21 cellular contexts compared by ENCODE assay signal in genomic region chr14:105211086-105211757, GRCh38. TPM values are rescaled to one million over a fixed set of nuclear protein-coding genes. Genes with fewer than 3 reads are reported as not detected.
DNase-seq lines count a peak whose midpoint lies in the region; ATAC-seq, FAIRE-seq and TF ChIP-seq lines count a peak whose summit lies in the region.
"Had no signal": no experiment of that assay in that cellular context is flagged by ENCODE, and none has a peak within 500 bp of the region (broad histone marks: within the 10 kb centered on the region; RNA-seq: fewer than 3 reads in every experiment).

No MANE protein-coding gene starts in this region.

- H3K18ac ChIP-seq in neuronal stem cell (ENCODE audit: low read length): peak overlapping the region; percentile 11

- no peak overlapping the region for H3K4me3 ChIP-seq in HepG2 (replicated peaks in 1 of 3; ENCODE audit: insufficient read depth in 1 of 3, low read depth in 2 of 3, low read length in 3 of 3)
- H3K4me3 ChIP-seq in right lobe of liver: no peak overlapping the region
- H3K4me3 ChIP-seq in neuronal stem cell (ENCODE audit: low read length in 2 of 2): no peak overlapping the region
- H3K4me3 ChIP-seq: A549 had no signal

- H4K91ac ChIP-seq in neuronal stem cell (ENCODE audit: low read depth, low read length, poor library complexity): no peak overlapping the region

- ATAC-seq in HepG2 (no peak), right lobe of liver (no peak), HG03095 (IDR thresholded peaks at IDR 0.05; ENCODE audit: unreplicated experiment) (no peak)
- ATAC-seq: A549; CD8-positive, alpha-beta T cell had no signal

- no peaks in the 10 kb centered on the region; a peak in 1 of 5 replicates for H3K27me3 ChIP-seq in HepG2 (ENCODE audit: control insufficient read depth in 1 of 2, insufficient read depth in 2 of 2, low read length in 2 of 2)
- H3K27me3 ChIP-seq in right lobe of liver: no peaks in the 10 kb centered on the region
- no peaks in the 10 kb centered on the region for H3K27me3 ChIP-seq in neuronal stem cell (ENCODE audit: control insufficient read depth in 3 of 3, insufficient read depth in 3 of 3, low read depth in 1 of 3, low read length in 3 of 3)

- H3K9ac ChIP-seq in HepG2 (ENCODE audit: insufficient read depth, low read depth, low read length): no peak overlapping the region
- peak overlapping the region; percentile 44 for H3K9ac ChIP-seq in neuronal stem cell (ENCODE audit: low read depth, low read length, poor library complexity)

- no peak for DNase-seq in HepG2 (ENCODE audit: low spot score)
- no peak for DNase-seq in right lobe of liver
- no peak for DNase-seq in RWPE1 (ENCODE audit: low spot score)
- DNase-seq in neuronal stem cell (ENCODE audit: low spot score): no peak
- no peak for DNase-seq in activated naive CD4-positive, alpha-beta T cell treated with Interleukin-2 at 50 U/mL for 16 hours
- DNase-seq: AML-193; Caco-2; Calu3; CD4-positive, alpha-beta T cell; CD8-positive, alpha-beta T cell; DMS79 treated with DMSO at 0.1 percent for 48 hours; GF-D8 had no signal

- CTCF ChIA-PET in HepG2 (lab: Yijun Ruan, JAX; ENCODE audit: low intra/inter-chr PET ratio, low total read pairs): no interaction called here
- CTCF ChIA-PET in RWPE1 (lab: Yijun Ruan, JAX): interaction anchor here (0.8 kb wide), 1 partner anchor 149 kb away, joined by 4 read pairs; no protein-coding TSS in a partner anchor

- 96% methylated on average over 16 of the region's 23 CpGs for WGBS in HepG2 (ENCODE audit: low lambda C conversion rate)
- no CpG with 5 or more reads among the region's 23 CpGs for WGBS in right lobe of liver (ENCODE audit: insufficient coverage, low coverage, low lambda C conversion rate, missing lambda C conversion rate)
- WGBS in neuronal stem cell (ENCODE audit: extremely low coverage in 2 of 2, insufficient read length in 2 of 2, insufficient replicate concordance in 1 of 2), 2 donors: no CpG with 5 or more reads among the region's 23 CpGs

- H3K9me3 ChIP-seq in HepG2 (ENCODE audit: low read length) (no peaks in the 10 kb centered on the region), right lobe of liver (no peaks in the 10 kb centered on the region), neuronal stem cell (replicated peaks in 1 of 2; ENCODE audit: control insufficient read depth in 2 of 2, insufficient read depth in 1 of 2, low read depth in 1 of 2, low read length in 2 of 2) (peaks cover 0 to 8% of the 10 kb centered on the region in 2 donors)
- H3K9me3 ChIP-seq: A549, Caco-2 had no signal

- H2BK120ac ChIP-seq in neuronal stem cell (ENCODE audit: low read depth, low read length): no peak overlapping the region

- no peak overlapping the region for H4K8ac ChIP-seq in neuronal stem cell (ENCODE audit: low read depth, low read length)

- no peak for TF ChIP-seq POLR2A in HepG2 (IDR thresholded peaks at IDR 0.05; ENCODE audit: insufficient read depth in 1 of 2, low read depth in 2 of 2, low read length in 2 of 2)
- TF ChIP-seq POLR2A in right lobe of liver (IDR thresholded peaks at IDR 0.05): no peak

- in situ Hi-C loops in HepG2 (cut with HindIII; ENCODE audit: extremely low pct_ligation_motif_present, low pct_unique_long_range_greater_than_20kb): no loop called here

- peak overlapping the region; percentile 55 for H3K23ac ChIP-seq in neuronal stem cell (ENCODE audit: low read depth, low read length, poor library complexity)

- no peak overlapping the region for H3K4me2 ChIP-seq in HepG2 (ENCODE audit: low read depth, low read length)
- H3K4me2 ChIP-seq in neuronal stem cell (ENCODE audit: insufficient read depth, low read length, poor library complexity, severe bottlenecking): no peak overlapping the region
- H3K4me2 ChIP-seq: A549 had no signal

- H3K36me3 ChIP-seq in HepG2 (replicated peaks in 1 of 2; ENCODE audit: control insufficient read depth in 1 of 2, insufficient read depth in 2 of 2, low read length in 2 of 2) (peaks cover 8 to 10% of the 10 kb centered on the region in 2 experiments; a peak in 4 of 5 replicates), right lobe of liver (peaks cover 0 to 8% (median 0%) of the 10 kb centered on the region in 4 donors), neuronal stem cell (replicated peaks in 1 of 2; ENCODE audit: control insufficient read depth in 2 of 2, insufficient read depth in 2 of 2, low read length in 2 of 2) (peaks cover 17% of the 10 kb centered on the region in 2 donors)

- POLR2A ChIA-PET in HepG2 (lab: Yijun Ruan, JAX) (no interaction called here), RWPE1 (lab: Yijun Ruan, JAX; ENCODE audit: low non-redundant PET) (no interaction called here)

- H3K79me2 ChIP-seq in HepG2 (ENCODE audit: insufficient read depth, low read length): no peaks in the 10 kb centered on the region

- no peak for TF ChIP-seq RAD21 in HepG2 (CRISPR knock-in tag; IDR thresholded peaks at IDR 0.05)

- H2BK12ac ChIP-seq in neuronal stem cell (ENCODE audit: low read length): no peak overlapping the region

- no peak for FAIRE-seq in HepG2 (lab: Jason Lieb, UNC)
- FAIRE-seq: A549, D721Med, G401.6, GM12891, GM19239 had no signal

- no peak overlapping the region for H3K27ac ChIP-seq in HepG2 (ENCODE audit: extremely low read length, insufficient read depth, low read length)
- H3K27ac ChIP-seq in right lobe of liver: no peak overlapping the region
- peak overlapping the region; percentile 17; the same call in 1 of the 2 replicates for H3K27ac ChIP-seq in RWPE1
- H3K27ac ChIP-seq in neuronal stem cell (replicated peaks; ENCODE audit: low read length): no peak overlapping the region
- H3K27ac ChIP-seq: 22Rv1, A549, C4-2B had no signal

- peaks cover 12% of the 10 kb centered on the region for H3K79me1 ChIP-seq in neuronal stem cell (ENCODE audit: low read depth, low read length)

- peak overlapping the region; percentile 75 for H2BK5ac ChIP-seq in neuronal stem cell (ENCODE audit: low read length)

- no peak overlapping the region for H2AK5ac ChIP-seq in neuronal stem cell (ENCODE audit: low read depth, low read length)

- H2AFZ ChIP-seq in HepG2 (ENCODE audit: low read length) (no peak overlapping the region), neuronal stem cell (ENCODE audit: low read length) (no peak overlapping the region)

- TF ChIP-seq EP300 in HepG2 (IDR thresholded peaks at IDR 0.05; ENCODE audit: low read depth in 2 of 2, low read length in 2 of 2): no peak
- no peak for TF ChIP-seq EP300 in HepG2 (CRISPR knock-in tag; IDR thresholded peaks at IDR 0.05; ENCODE audit: borderline replicate concordance)

- TF ChIP-seq CTCF in HepG2 (CRISPR knock-in tag; IDR thresholded peaks at IDR 0.05): no peak
- TF ChIP-seq CTCF in right lobe of liver (IDR thresholded peaks at IDR 0.05): no peak
- TF ChIP-seq CTCF in RWPE1 (conservative IDR thresholded peaks at IDR 0.05; ENCODE audit: low read depth): no peak

- H4K20me1 ChIP-seq in HepG2 (ENCODE audit: insufficient read depth, low read length): no peaks in the 10 kb centered on the region; the same call in 1 of the 2 replicates

- no peak overlapping the region for H2BK15ac ChIP-seq in neuronal stem cell (ENCODE audit: low read length)

- H3K14ac ChIP-seq in neuronal stem cell (ENCODE audit: low read length): peak overlapping the region; percentile 71

- BruUV-seq in HepG2 (replicated peaks; lab: Mats Ljungman, UMichigan): no TSS peak

- intact Hi-C loops in HepG2 (cut with micrococcal nuclease; ENCODE audit: unreplicated experiment) (no loop called here), right lobe of liver (cut with DNase I) (loop anchor here in 1 of 2 donors (10.0 kb wide), 1 partner anchor 54 kb away; no protein-coding TSS in a partner anchor)

- no peaks in the 10 kb centered on the region for H3K4me1 ChIP-seq in HepG2 (ENCODE audit: insufficient read depth, low read length)
- H3K4me1 ChIP-seq in right lobe of liver: no peaks in the 10 kb centered on the region
- no peaks in the 10 kb centered on the region for H3K4me1 ChIP-seq in neuronal stem cell (ENCODE audit: control insufficient read depth in 2 of 2, insufficient read depth in 1 of 2, low read depth in 1 of 2, low read length in 2 of 2)
- H3K4me1 ChIP-seq: Caco-2 had no signal

- H3K4ac ChIP-seq in neuronal stem cell (ENCODE audit: low read length): no peak overlapping the region

RNA-seq across cellular contexts. Expression of gene NUDT14, which starts 30.1 kb away (rescaled TPM):
- total RNA-seq in HepG2 (2016; rRNA removed; fragmentation: Illumina TruSeq; extraction: Trizol): 4.0 and 5.8 TPM in 2 replicates
- 9.0 and 9.9 TPM in 2 replicates for total RNA-seq in HepG2 (2016; cell fraction: cytosol; rRNA removed; fragmentation: Illumina TruSeq; extraction: Trizol; ENCODE audit: low read depth)
- total RNA-seq in HepG2 (2016; cell fraction: insoluble cytoplasmic fraction; rRNA removed; fragmentation: Illumina TruSeq; extraction: Trizol): 4.4 and 5.8 TPM in 2 replicates
- total RNA-seq in HepG2 (2016; cell fraction: membrane; rRNA removed; fragmentation: Illumina TruSeq; extraction: Trizol): 7.1 and 10.6 TPM in 2 replicates
- total RNA-seq in HepG2 (2016; cell fraction: nucleus; rRNA removed; fragmentation: Illumina TruSeq; extraction: Trizol): 2.4 and 2.7 TPM in 2 replicates
- 6.1 and 6.7 TPM in 2 replicates for polyA plus RNA-seq in HepG2 (2011; rRNA removed)
- polyA plus RNA-seq in HepG2 (2011; cell fraction: cytosol; rRNA removed): 5.7 and 9.2 TPM in 2 replicates
- 5.6 and 6.5 TPM in 2 replicates for polyA plus RNA-seq in HepG2 (2011; cell fraction: nucleus; rRNA removed)
- polyA plus RNA-seq in HepG2 (2012): 4.5 and 5.4 TPM in 2 replicates
- polyA plus RNA-seq in HepG2 (2016; cell fraction: cytosol; fragmentation: Illumina TruSeq; extraction: Trizol; ENCODE audit: low read depth): 11.3 and 13.8 TPM in 2 replicates
- 4.0 and 5.1 TPM in 2 replicates for polyA plus RNA-seq in HepG2 (2016; cell fraction: insoluble cytoplasmic fraction; fragmentation: Illumina TruSeq; extraction: Trizol; ENCODE audit: low read depth)
- polyA plus RNA-seq in HepG2 (2016; cell fraction: membrane; fragmentation: Illumina TruSeq; extraction: Trizol; ENCODE audit: low read depth): 7.8 and 10.1 TPM in 2 replicates
- polyA plus RNA-seq in HepG2 (2016; cell fraction: nucleus; fragmentation: Illumina TruSeq; extraction: Trizol; ENCODE audit: insufficient read depth, low read depth): 5.5 and 5.6 TPM in 2 replicates
- 3.5 and 4.3 TPM in 2 replicates for polyA minus RNA-seq in HepG2 (2011; rRNA and poly(A)+ RNA removed; ENCODE audit: low replicate concordance)
- 1.3 and 3.4 TPM in 2 replicates for polyA minus RNA-seq in HepG2 (2011; cell fraction: cytosol; rRNA and poly(A)+ RNA removed)
- polyA minus RNA-seq in HepG2 (2011; cell fraction: nucleus; rRNA and poly(A)+ RNA removed): 1.3 and 1.9 TPM in 2 replicates
- 10 to 100 TPM in 5 of 6 experiments, 1 to 10 TPM in 1; 9.0 to 27.4 (median 11.4) TPM for total RNA-seq in right lobe of liver
- polyA plus RNA-seq in neuronal stem cell (2013, experiment 1 of 2): 21.6 TPM
- 21.9 TPM for polyA plus RNA-seq in neuronal stem cell (2013, experiment 2 of 2)

RNA-seq across cellular contexts. Expression of gene BTBD6, which starts 37.1 kb away (rescaled TPM):
- total RNA-seq in HepG2 (2016; rRNA removed; fragmentation: Illumina TruSeq; extraction: Trizol) (not detected in 2 replicates), right lobe of liver (10 to 100 TPM; 16.5 to 25.0 (median 17.7) TPM)
- not detected in 2 replicates for total RNA-seq in HepG2 (2016; cell fraction: cytosol; rRNA removed; fragmentation: Illumina TruSeq; extraction: Trizol; ENCODE audit: low read depth)
- total RNA-seq in HepG2 (2016; cell fraction: insoluble cytoplasmic fraction; rRNA removed; fragmentation: Illumina TruSeq; extraction: Trizol): not detected in 2 replicates
- not detected in 2 replicates for total RNA-seq in HepG2 (2016; cell fraction: membrane; rRNA removed; fragmentation: Illumina TruSeq; extraction: Trizol)
- not detected in 2 replicates for total RNA-seq in HepG2 (2016; cell fraction: nucleus; rRNA removed; fragmentation: Illumina TruSeq; extraction: Trizol)
- not detected in 2 replicates for polyA plus RNA-seq in HepG2 (2011; rRNA removed)
- polyA plus RNA-seq in HepG2 (2011; cell fraction: cytosol; rRNA removed): not detected in 2 replicates
- not detected in 2 replicates for polyA plus RNA-seq in HepG2 (2011; cell fraction: nucleus; rRNA removed)
- 0.08 and 0.11 TPM in 2 replicates for polyA plus RNA-seq in HepG2 (2012)
- not detected in 2 replicates for polyA plus RNA-seq in HepG2 (2016; cell fraction: cytosol; fragmentation: Illumina TruSeq; extraction: Trizol; ENCODE audit: low read depth)
- polyA plus RNA-seq in HepG2 (2016; cell fraction: insoluble cytoplasmic fraction; fragmentation: Illumina TruSeq; extraction: Trizol; ENCODE audit: low read depth): not detected in 2 replicates
- polyA plus RNA-seq in HepG2 (2016; cell fraction: membrane; fragmentation: Illumina TruSeq; extraction: Trizol; ENCODE audit: low read depth): not detected in 2 replicates
- polyA plus RNA-seq in HepG2 (2016; cell fraction: nucleus; fragmentation: Illumina TruSeq; extraction: Trizol; ENCODE audit: insufficient read depth, low read depth): not detected in 2 replicates
- polyA minus RNA-seq in HepG2 (2011; rRNA and poly(A)+ RNA removed; ENCODE audit: low replicate concordance): 40.4 TPM in 1 of 2 replicates, not detected in the other
- polyA minus RNA-seq in HepG2 (2011; cell fraction: cytosol; rRNA and poly(A)+ RNA removed): not detected in 2 replicates
- polyA minus RNA-seq in HepG2 (2011; cell fraction: nucleus; rRNA and poly(A)+ RNA removed): 0.26 TPM in 1 of 2 replicates, not detected in the other
- 10.8 TPM for polyA plus RNA-seq in neuronal stem cell (2013, experiment 1 of 2)
- polyA plus RNA-seq in neuronal stem cell (2013, experiment 2 of 2): 10.4 TPM
- total RNA-seq: A172 had no signal

RNA-seq across cellular contexts. Expression of gene JAG2, which starts 42.6 kb away (rescaled TPM):
- total RNA-seq in HepG2 (2016; rRNA removed; fragmentation: Illumina TruSeq; extraction: Trizol) (0.04 TPM in 1 of 2 replicates, not detected in the other), right lobe of liver (1 to 10 TPM; 1.1 to 3.5 (median 1.2) TPM)
- total RNA-seq in HepG2 (2016; cell fraction: cytosol; rRNA removed; fragmentation: Illumina TruSeq; extraction: Trizol; ENCODE audit: low read depth): not detected in 2 replicates
- total RNA-seq in HepG2 (2016; cell fraction: insoluble cytoplasmic fraction; rRNA removed; fragmentation: Illumina TruSeq; extraction: Trizol): not detected in 2 replicates
- total RNA-seq in HepG2 (2016; cell fraction: membrane; rRNA removed; fragmentation: Illumina TruSeq; extraction: Trizol): not detected in 2 replicates
- total RNA-seq in HepG2 (2016; cell fraction: nucleus; rRNA removed; fragmentation: Illumina TruSeq; extraction: Trizol): not detected in 2 replicates
- 0.16 and 0.22 TPM in 2 replicates for polyA plus RNA-seq in HepG2 (2011; rRNA removed)
- polyA plus RNA-seq in HepG2 (2011; cell fraction: cytosol; rRNA removed): 0.04 and 0.10 TPM in 2 replicates
- polyA plus RNA-seq in HepG2 (2011; cell fraction: nucleus; rRNA removed): 1.3 and 3.3 TPM in 2 replicates
- polyA plus RNA-seq in HepG2 (2012): 0.16 TPM in 1 of 2 replicates, not detected in the other
- not detected in 2 replicates for polyA plus RNA-seq in HepG2 (2016; cell fraction: cytosol; fragmentation: Illumina TruSeq; extraction: Trizol; ENCODE audit: low read depth)
- polyA plus RNA-seq in HepG2 (2016; cell fraction: insoluble cytoplasmic fraction; fragmentation: Illumina TruSeq; extraction: Trizol; ENCODE audit: low read depth): not detected in 2 replicates
- not detected in 2 replicates for polyA plus RNA-seq in HepG2 (2016; cell fraction: membrane; fragmentation: Illumina TruSeq; extraction: Trizol; ENCODE audit: low read depth)
- not detected in 2 replicates for polyA plus RNA-seq in HepG2 (2016; cell fraction: nucleus; fragmentation: Illumina TruSeq; extraction: Trizol; ENCODE audit: insufficient read depth, low read depth)
- 0.36 and 6.6 TPM in 2 replicates for polyA minus RNA-seq in HepG2 (2011; rRNA and poly(A)+ RNA removed; ENCODE audit: low replicate concordance)
- 0.44 TPM in 1 of 2 replicates, not detected in the other for polyA minus RNA-seq in HepG2 (2011; cell fraction: cytosol; rRNA and poly(A)+ RNA removed)
- 0.13 TPM in 1 of 2 replicates, not detected in the other for polyA minus RNA-seq in HepG2 (2011; cell fraction: nucleus; rRNA and poly(A)+ RNA removed)
- 5.2 TPM for polyA plus RNA-seq in neuronal stem cell (2013, experiment 1 of 2)
- polyA plus RNA-seq in neuronal stem cell (2013, experiment 2 of 2): 4.9 TPM

Comparison
In these comparisons a context has a peak if more than half of its experiments do, and no peak if none do; other contexts are left out.
1. RNA of gene BTBD6, which starts 37.1 kb away (total RNA-seq): 16.5 to 25.0 TPM in right lobe of liver; not detected in HepG2; every median in the first group is over 10 times any median in the second.